In the genomic region with DNA sequence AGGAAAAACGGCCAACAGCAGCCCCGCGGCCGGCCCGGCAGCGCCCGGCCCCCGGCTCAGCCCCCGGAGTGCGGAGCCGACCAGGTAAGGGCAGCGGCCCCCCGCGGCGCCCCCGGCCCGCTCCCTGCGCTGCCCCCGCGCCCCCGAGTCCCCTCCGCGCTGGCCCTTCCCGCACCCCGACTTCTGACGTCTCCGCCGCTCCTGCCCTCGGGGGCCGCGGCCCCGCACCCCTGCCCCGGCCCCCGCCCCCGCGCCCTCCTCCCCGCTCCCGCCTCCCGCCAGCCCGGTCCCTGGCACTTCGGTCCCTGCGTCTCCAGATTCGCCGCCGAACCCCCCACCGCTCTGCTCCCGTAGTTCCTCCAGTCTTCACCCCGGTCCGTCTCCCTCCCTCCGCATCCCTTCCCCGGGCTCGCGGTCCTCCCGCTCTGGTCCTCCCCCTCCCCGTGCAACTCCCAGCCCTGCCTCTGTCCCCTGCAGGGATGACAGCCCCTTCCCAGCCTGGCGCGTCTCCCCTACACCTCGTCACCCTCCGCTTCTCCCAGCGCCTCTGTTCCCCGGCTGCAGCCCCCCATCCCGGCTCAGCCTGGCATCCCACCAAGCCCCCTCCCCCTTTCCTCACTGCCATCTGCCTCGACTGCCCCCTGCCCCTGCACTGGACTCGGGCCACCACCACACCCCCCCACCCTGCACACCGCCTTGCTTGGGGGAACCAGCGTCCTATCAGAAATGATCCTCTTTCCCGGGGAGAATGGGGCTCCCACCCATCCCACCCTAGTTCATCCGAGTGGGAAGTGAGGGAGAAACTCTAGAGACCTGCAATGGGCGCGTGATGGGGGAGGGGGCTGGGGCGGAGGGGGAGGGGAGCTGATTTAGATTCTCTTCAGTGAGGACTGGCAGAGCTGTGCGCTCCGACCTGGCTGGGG, we compare ENCODE assay signal across 10 cellular contexts. TPM values are rescaled to one million over a fixed set of nuclear protein-coding genes. Genes with fewer than 3 reads are reported as not detected.
DNase-seq lines count a peak whose midpoint lies in the region; ATAC-seq and TF ChIP-seq lines count a peak whose summit lies in the region.
"Had no signal": no experiment of that assay in that cellular context is flagged by ENCODE, and none has a peak within 500 bp of the region (broad histone marks: within the 10 kb centered on the region; RNA-seq: fewer than 3 reads in every experiment).

No MANE protein-coding gene starts in this region.

- no peaks in the 10 kb centered on the region for H4K20me1 ChIP-seq in GM23338 (replicated peaks; ENCODE audit: insufficient read depth)
- no peaks in the 10 kb centered on the region for H4K20me1 ChIP-seq in neural cell (ENCODE audit: insufficient read depth)

- POLR2A ChIA-PET in AG04449 (lab: Yijun Ruan, JAX) = no interaction called here

- peak overlapping the region; percentile 62 for H3K4me3 Mint-ChIP-seq in GM23338
- H3K4me3 Mint-ChIP-seq: activated T-cell treated with anti-CD3 and anti-CD28 coated beads, Interleukin-2, amount 50 U/mL, for 24 hours had no signal

- no peak overlapping the region for H2AFZ ChIP-seq in GM23338
- H2AFZ ChIP-seq in neural cell (ENCODE audit: low read depth, low read length) = no peak overlapping the region

- WGBS in ectodermal cell, 2 experiments = 4 to 6% methylated on average over 64 to 73 of the region's 73 CpGs

- H3K36me3 ChIP-seq in GM23338 (ENCODE audit: insufficient read depth) (no peaks in the 10 kb centered on the region), ectodermal cell (ENCODE audit: control insufficient read depth, insufficient read depth, low read length) (no peaks in the 10 kb centered on the region), neural cell (ENCODE audit: insufficient read depth, low read length) (no peaks in the 10 kb centered on the region)

- H3K9me2 ChIP-seq in GM23338 (ENCODE audit: insufficient read depth) = no peaks in the 10 kb centered on the region
- no peaks in the 10 kb centered on the region for H3K9me2 ChIP-seq in neural cell (ENCODE audit: insufficient read depth, low read length)

- TF ChIP-seq EP300 in neural cell (conservative IDR thresholded peaks at IDR 0.05; ENCODE audit: poor library complexity, severe bottlenecking) = no peak

- H3K27ac ChIP-seq in GM23338 (ENCODE audit: low read depth) (no peak overlapping the region), ectodermal cell (ENCODE audit: insufficient read depth, low read depth, low read length, poor library complexity, severe bottlenecking) (no peak overlapping the region), neural cell (ENCODE audit: low read length) (no peak overlapping the region)

- no peak for TF ChIP-seq CTCF in AG04449 (IDR thresholded peaks at IDR 0.05; ENCODE audit: insufficient read depth, low read length, missing control alignments)
- no peak for TF ChIP-seq CTCF in GM23338 (conservative IDR thresholded peaks at IDR 0.05; ENCODE audit: low read depth in 2 of 2)
- TF ChIP-seq CTCF in neural cell (IDR thresholded peaks at IDR 0.05; ENCODE audit: poor library complexity, severe bottlenecking) = no peak

- peaks cover 9% of the 10 kb centered on the region; the same call in 1 of the 2 replicates for H3K27me3 ChIP-seq in GM23338 (ENCODE audit: insufficient read depth)
- peaks cover 62% of the 10 kb centered on the region for H3K27me3 ChIP-seq in ectodermal cell (ENCODE audit: control insufficient read depth, insufficient read depth, low read length, poor library complexity, severe bottlenecking)
- peaks cover 9% of the 10 kb centered on the region for H3K27me3 ChIP-seq in neural cell (ENCODE audit: insufficient read depth, low read depth, low read length)

- CTCF ChIA-PET in AG04449 (lab: Yijun Ruan, JAX) = interaction anchor here (0.7 to 8.0 kb wide), 27 partner anchors 10 to 682 kb away, joined by 3 to 249 read pairs (median 6); a partner anchor contains a TSS

- no peaks in the 10 kb centered on the region; the same call in 2 of the 3 replicates for H3K36me3 Mint-ChIP-seq in GM23338 (ENCODE audit: low read depth)
- H3K36me3 Mint-ChIP-seq: IgD-negative memory B cell had no signal

- H3K79me2 ChIP-seq in GM23338 (replicated peaks; ENCODE audit: insufficient read depth) (no peaks in the 10 kb centered on the region), neural cell (replicated peaks; ENCODE audit: insufficient read depth, low read length) (no peaks in the 10 kb centered on the region)

- no peak; the same call in 2 of the 3 replicates for ATAC-seq in GM23338

- H3K27me3 Mint-ChIP-seq in GM23338 (ENCODE audit: insufficient read depth, low read depth, poor library complexity) = peaks cover 27% of the 10 kb centered on the region

- H3K4me3 ChIP-seq in AG04449 (ENCODE audit: low read depth, low read length) (peak overlapping the region; percentile 33), GM23338 (peak overlapping the region; percentile 62), ectodermal cell (ENCODE audit: insufficient read depth, low read depth, low read length) (peak overlapping the region; percentile 35), neural cell (ENCODE audit: low read length) (peak overlapping the region; percentile 68)

- H3K9me3 ChIP-seq in ectodermal cell (ENCODE audit: control insufficient read depth, low read length) (no peaks in the 10 kb centered on the region), neural cell (ENCODE audit: low read length) (no peaks in the 10 kb centered on the region)

- H3K4me1 ChIP-seq in GM23338 (ENCODE audit: insufficient read depth) (peaks cover 6% of the 10 kb centered on the region; the same call in 1 of the 2 replicates), ectodermal cell (ENCODE audit: control insufficient read depth, insufficient read depth, low read length) (peaks cover 4% of the 10 kb centered on the region)

- no peak overlapping the region for H3K27ac Mint-ChIP-seq in GM23338
- H3K27ac Mint-ChIP-seq: activated T-cell treated with anti-CD3 and anti-CD28 coated beads, Interleukin-2, amount 50 U/mL, for 24 hours; IgD-negative memory B cell had no signal

- H3F3A ChIP-seq in GM23338 (replicated peaks; ENCODE audit: low read depth) = 0 out of 2 replicates have a peak, but pooled peaks cover 3% of the 10 kb centered on the region
- H3F3A ChIP-seq in neural cell (ENCODE audit: insufficient read depth, low read length, poor library complexity, severe bottlenecking) = no peaks in the 10 kb centered on the region

- peaks cover 21% of the 10 kb centered on the region for H3K4me1 Mint-ChIP-seq in GM23338

- peak overlapping the region; percentile 60 for H3K9ac ChIP-seq in neural cell (ENCODE audit: low read length)

- TF ChIP-seq RAD21 in neural cell (conservative IDR thresholded peaks at IDR 0.05) = no peak

- DNase-seq in AG04449 (ENCODE audit: low read depth, low spot score) (no peak), GM23338 (ENCODE audit: low spot score) (no peak), NCI-H345 treated with DMSO at 0.1 percent for 48 hours (lab: John Stamatoyannopoulos, UW; ENCODE audit: unreplicated experiment) (no peak), T-helper 2 cell (no peak), NCI-H748 (lab: John Stamatoyannopoulos, UW; ENCODE audit: unreplicated experiment) (no peak), dermis blood vessel endothelial cell (no peak)

- H3K9me3 Mint-ChIP-seq in GM23338 = no peaks in the 10 kb centered on the region
- H3K9me3 Mint-ChIP-seq: activated T-cell treated with anti-CD3 and anti-CD28 coated beads, Interleukin-2, amount 50 U/mL, for 24 hours; IgD-negative memory B cell had no signal

- H3K4me2 ChIP-seq in GM23338 (peak overlapping the region; percentile 84), neural cell (ENCODE audit: low read length) (peak overlapping the region; percentile 48)

TF ChIP-seq in GM23338, 12 proteins besides CTCF, POLR2A, EP300 and RAD21 (continues in another document):
- TF ChIP-seq STAT1 (IDR thresholded peaks at IDR 0.05; ENCODE audit: unreplicated experiment) (no peak), ZNF114 (CRISPR knock-in tag; IDR thresholded peaks at IDR 0.05) (no peak), NANOG (IDR thresholded peaks at IDR 0.05; ENCODE audit: borderline replicate concordance) (no peak), CREB1 (CRISPR knock-in tag; IDR thresholded peaks at IDR 0.05; ENCODE audit: low read depth) (no peak)

TF ChIP-seq in neural cell, 6 proteins besides CTCF, POLR2A, EP300 and RAD21 (continues in another document):
- TF ChIP-seq POLR2AphosphoS5 (IDR thresholded peaks at IDR 0.05) = no peak
- TF ChIP-seq, protein P1, sequence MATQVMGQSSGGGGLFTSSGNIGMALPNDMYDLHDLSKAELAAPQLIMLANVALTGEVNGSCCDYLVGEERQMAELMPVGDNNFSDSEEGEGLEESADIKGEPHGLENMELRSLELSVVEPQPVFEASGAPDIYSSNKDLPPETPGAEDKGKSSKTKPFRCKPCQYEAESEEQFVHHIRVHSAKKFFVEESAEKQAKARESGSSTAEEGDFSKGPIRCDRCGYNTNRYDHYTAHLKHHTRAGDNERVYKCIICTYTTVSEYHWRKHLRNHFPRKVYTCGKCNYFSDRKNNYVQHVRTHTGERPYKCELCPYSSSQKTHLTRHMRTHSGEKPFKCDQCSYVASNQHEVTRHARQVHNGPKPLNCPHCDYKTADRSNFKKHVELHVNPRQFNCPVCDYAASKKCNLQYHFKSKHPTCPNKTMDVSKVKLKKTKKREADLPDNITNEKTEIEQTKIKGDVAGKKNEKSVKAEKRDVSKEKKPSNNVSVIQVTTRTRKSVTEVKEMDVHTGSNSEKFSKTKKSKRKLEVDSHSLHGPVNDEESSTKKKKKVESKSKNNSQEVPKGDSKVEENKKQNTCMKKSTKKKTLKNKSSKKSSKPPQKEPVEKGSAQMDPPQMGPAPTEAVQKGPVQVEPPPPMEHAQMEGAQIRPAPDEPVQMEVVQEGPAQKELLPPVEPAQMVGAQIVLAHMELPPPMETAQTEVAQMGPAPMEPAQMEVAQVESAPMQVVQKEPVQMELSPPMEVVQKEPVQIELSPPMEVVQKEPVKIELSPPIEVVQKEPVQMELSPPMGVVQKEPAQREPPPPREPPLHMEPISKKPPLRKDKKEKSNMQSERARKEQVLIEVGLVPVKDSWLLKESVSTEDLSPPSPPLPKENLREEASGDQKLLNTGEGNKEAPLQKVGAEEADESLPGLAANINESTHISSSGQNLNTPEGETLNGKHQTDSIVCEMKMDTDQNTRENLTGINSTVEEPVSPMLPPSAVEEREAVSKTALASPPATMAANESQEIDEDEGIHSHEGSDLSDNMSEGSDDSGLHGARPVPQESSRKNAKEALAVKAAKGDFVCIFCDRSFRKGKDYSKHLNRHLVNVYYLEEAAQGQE (IDR thresholded peaks at IDR 0.05; ENCODE audit: borderline replicate concordance) = no peak
- TF ChIP-seq TAF1 (IDR thresholded peaks at IDR 0.05; ENCODE audit: low read depth) = no peak
- no peak for TF ChIP-seq SMC3 (conservative IDR thresholded peaks at IDR 0.05; ENCODE audit: poor library complexity)
- no peak for TF ChIP-seq MXI1 (conservative IDR thresholded peaks at IDR 0.05; ENCODE audit: poor library complexity, severe bottlenecking)

RNA-seq across cellular contexts. Expression of a gene that starts 0.5 kb away (rescaled TPM):
- total RNA-seq in GM23338 (2014; rRNA removed; shearing (Covaris generic)) = 1.4 and 2.2 TPM in 2 replicates
- 0.63 and 1.1 TPM in 2 replicates for polyA plus RNA-seq in GM23338 (2016; fragmentation: Nextera tagmentation; extraction: Ambion mirVana)
- 1.5 TPM for polyA plus RNA-seq in ectodermal cell (2013, experiment 1 of 4)
- polyA plus RNA-seq in ectodermal cell (2013, experiment 2 of 4) = 1.3 TPM
- polyA plus RNA-seq in ectodermal cell (2013, experiment 3 of 4) = 1.1 TPM
- 1.3 TPM for polyA plus RNA-seq in ectodermal cell (2013, experiment 4 of 4)
- polyA plus RNA-seq in neural cell = 3.4 and 8.2 TPM in 2 replicates
- polyA minus RNA-seq in neural cell = 7.9 and 8.0 TPM in 2 replicates
- under 0.01 TPM in 1 of 2 replicates, not detected in the other for total RNA-seq in dermis blood vessel endothelial cell
- polyA plus RNA-seq: IgD-negative memory B cell had no signal
